8 cellular contexts compared by ENCODE assay signal in the genomic region with DNA sequence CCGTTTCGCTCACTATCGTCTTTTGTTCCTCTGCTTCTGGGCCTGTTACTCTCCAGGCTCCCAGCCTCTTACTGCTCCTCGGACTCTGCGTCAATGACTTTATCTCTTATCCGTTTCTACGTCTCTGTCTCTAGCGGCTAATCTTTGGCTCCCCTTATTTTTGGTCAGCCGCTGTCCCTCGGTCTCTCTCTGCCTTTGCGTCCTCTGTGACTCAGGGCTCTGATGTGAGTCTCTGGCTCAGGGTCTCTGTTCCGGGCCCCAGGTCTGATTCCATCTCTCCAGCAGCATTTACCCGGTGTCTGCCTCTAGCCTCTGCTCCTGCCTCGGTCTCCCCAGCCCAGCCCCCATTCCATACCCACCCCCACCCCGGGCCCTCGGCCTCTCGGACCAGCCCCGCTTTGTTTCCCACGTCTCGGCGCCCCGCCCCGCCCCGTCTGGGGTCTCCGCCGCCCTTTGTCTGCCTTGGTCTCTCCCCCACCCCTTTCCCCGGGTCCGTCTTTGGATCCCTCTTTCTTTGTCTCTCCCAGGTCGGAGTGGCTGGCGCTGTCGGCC. TPM values are rescaled to one million over a fixed set of nuclear protein-coding genes. Genes with fewer than 3 reads are reported as not detected.
DNase-seq lines count a peak whose midpoint lies in the region; ATAC-seq and TF ChIP-seq lines count a peak whose summit lies in the region.

No MANE protein-coding gene starts in this region.

- peak overlapping the region; percentile 90 for H3K14ac ChIP-seq in IMR-90 (replicated peaks; ENCODE audit: low read depth, low read length)

- H3K36me3 ChIP-seq in IMR-90 (ENCODE audit: control insufficient read depth, insufficient read depth, low read length) (peaks cover 12% of the 10 kb centered on the region; the same call in 1 of the 2 replicates), breast epithelium (no peaks in the 10 kb centered on the region), liver (ENCODE audit: control insufficient read depth in 4 of 4, insufficient read depth in 3 of 4, low read depth in 1 of 4, low read length in 3 of 4) (peaks cover 0 to 3% (median 1%) of the 10 kb centered on the region in 4 donors), tibial artery (peaks cover 0 to 17% (median 17%) of the 10 kb centered on the region in 3 donors)

- H3K4ac ChIP-seq in IMR-90 (ENCODE audit: low read depth, low read length), result peak overlapping the region; percentile 87

- peak overlapping the region; percentile 77 to 92 for H4K8ac ChIP-seq in IMR-90 (ENCODE audit: low read depth in 2 of 2, low read length in 2 of 2)

- H2BK20ac ChIP-seq in IMR-90 (ENCODE audit: low read depth, low read length), result no peak overlapping the region

- 0 out of 3 replicates have a peak overlapping the region, but pooled peaks have one; percentile 2 for H2BK15ac ChIP-seq in IMR-90 (ENCODE audit: low read depth, low read length)

- ATAC-seq in IMR-90 (ENCODE audit: low read depth), result peak; percentile 36

- H3K56ac ChIP-seq in IMR-90 (ENCODE audit: extremely low read depth, insufficient read depth, low read length), result peak overlapping the region; percentile 94

- in situ Hi-C loops in IMR-90 (cut with MboI; ENCODE audit: low sequenced_read_pairs), result no loop called here

- intact Hi-C loops in IMR-90 (cut with micrococcal nuclease), result loop anchor here (2.0 kb wide), 2 partner anchors 14 to 16 kb away; no protein-coding TSS in a partner anchor
- intact Hi-C loops in breast epithelium (cut with DNase I; ENCODE audit: low total_unique reads), result no loop called here
- intact Hi-C loops in tibial artery (cut with DNase I; ENCODE audit: low total_unique reads), result loop anchor here (2.0 kb wide), 1 partner anchor 16 kb away; no protein-coding TSS in a partner anchor

- peak; percentile 40 for DNase-seq in AG20443 (ENCODE audit: low spot score)
- DNase-seq in IMR-90, result peak; percentile 50
- DNase-seq in breast epithelium (ENCODE audit: low spot score in 2 of 2), result no peak
- no peak for DNase-seq in tibial artery
- no peak for DNase-seq in NCI-H2081 (lab: John Stamatoyannopoulos, UW)
- DNase-seq in NCI-H128 (lab: John Stamatoyannopoulos, UW; ENCODE audit: unreplicated experiment), result no peak
- DNase-seq in DMS153 (lab: John Stamatoyannopoulos, UW), result no peak

- peaks cover 0 to 50% of the 10 kb centered on the region in 2 experiments for H3K79me1 ChIP-seq in IMR-90 (ENCODE audit: low read depth in 1 of 2, low read length in 2 of 2)

- CTCF ChIA-PET in IMR-90 (lab: Yijun Ruan, JAX), result interaction anchor here (1.0 to 1.5 kb wide), 2 partner anchors 15 to 26 kb away, joined by 3 to 6 read pairs; no protein-coding TSS in a partner anchor

- H3K27ac ChIP-seq in IMR-90 (ENCODE audit: insufficient read depth, low read length), result peak overlapping the region; percentile 82
- peak overlapping the region; percentile 76 to 77 for H3K27ac ChIP-seq in breast epithelium
- H3K27ac ChIP-seq in liver (ENCODE audit: low read depth in 1 of 2, low read length in 2 of 2), result peak overlapping the region; percentile 51 to 78
- H3K27ac ChIP-seq in tibial artery, result peak overlapping the region; percentile 79 to 83

- 1% methylated on average over 19 of the region's 31 CpGs; no CpG with 5 or more reads in 1 of the 2 experiments for WGBS in IMR-90 (ENCODE audit: extremely low coverage in 2 of 2, insufficient read length in 1 of 2), 2 experiments
- 16% methylated on average over 31 of the region's 31 CpGs for WGBS in liver

- H2BK5ac ChIP-seq in IMR-90 (ENCODE audit: low read depth, low read length, poor library complexity, severe bottlenecking), result peak overlapping the region; percentile 81

- POLR2A ChIA-PET in IMR-90 (lab: Charles Lee; ENCODE audit: unreplicated experiment), result interaction anchor here (0.5 to 1.3 kb wide), 3 partner anchors 12 to 264 kb away, joined by 3 to 7 read pairs (median 3); a partner anchor contains a TSS

- TF ChIP-seq POLR2A in IMR-90 (IDR thresholded peaks at IDR 0.05; ENCODE audit: low read depth, low read length) (peak; percentile 58), breast epithelium (IDR thresholded peaks at IDR 0.05) (no peak)

- TF ChIP-seq CTCF in IMR-90 (conservative IDR thresholded peaks at IDR 0.05; ENCODE audit: low read depth, low read length) (no peak), breast epithelium (IDR thresholded peaks at IDR 0.05) (no peak), liver (IDR thresholded peaks at IDR 0.05; ENCODE audit: low read depth, low read length, missing input control) (no peak), tibial artery (IDR thresholded peaks at IDR 0.05) (no peak)

- H2AFZ ChIP-seq in IMR-90 (replicated peaks; ENCODE audit: low read length, poor library complexity), result peak overlapping the region; percentile 98

- H3K18ac ChIP-seq in IMR-90 (ENCODE audit: low read depth, low read length), result peak overlapping the region; percentile 55

- dilution Hi-C loops in IMR-90 (cut with HindIII; ENCODE audit: low sequenced_read_pairs, unreplicated experiment), result no loop called here

- H2AK5ac ChIP-seq in IMR-90 (ENCODE audit: low read depth, low read length), result peak overlapping the region; percentile 61

- H3K9ac ChIP-seq in IMR-90 (ENCODE audit: low read depth, low read length) (peak overlapping the region; percentile 93), liver (ENCODE audit: low read depth in 1 of 2, low read length in 2 of 2) (peak overlapping the region in 1 of 2 donors; percentile 16)

- H3K27me3 ChIP-seq in IMR-90 (ENCODE audit: control insufficient read depth, insufficient read depth, low read length) (no peaks in the 10 kb centered on the region), breast epithelium (no peaks in the 10 kb centered on the region), liver (ENCODE audit: control insufficient read depth in 4 of 4, insufficient read depth in 4 of 4, low read length in 3 of 4) (no peaks in the 10 kb centered on the region), tibial artery (no peaks in the 10 kb centered on the region)

- H3K9me3 ChIP-seq in IMR-90 (ENCODE audit: control insufficient read depth, insufficient read depth, low read length), result no peaks in the 10 kb centered on the region
- no peaks in the 10 kb centered on the region for H3K9me3 ChIP-seq in breast epithelium
- no peaks in the 10 kb centered on the region for H3K9me3 ChIP-seq in liver (ENCODE audit: control insufficient read depth in 4 of 4, low read length in 3 of 4)
- H3K9me3 ChIP-seq in tibial artery, result no peaks in the 10 kb centered on the region

- no peaks in the 10 kb centered on the region for H4K20me1 ChIP-seq in IMR-90 (ENCODE audit: insufficient read depth, low read length)

- BruUV-seq in IMR-90 (replicated peaks; lab: Mats Ljungman, UMichigan), result no TSS peak

- H3K4me3 ChIP-seq in IMR-90 (ENCODE audit: insufficient read depth, low read depth, low read length) (peak overlapping the region; percentile 95), breast epithelium (peak overlapping the region; percentile 72 to 93 (median 72)), liver (ENCODE audit: low read depth in 1 of 3, low read length in 3 of 3) (peak overlapping the region; percentile 54 to 96 (median 55)), tibial artery (peak overlapping the region; percentile 69 to 81)

- peak overlapping the region; percentile 9; the same call in 1 of the 2 replicates for H2BK120ac ChIP-seq in IMR-90 (ENCODE audit: low read depth, low read length)

- peak overlapping the region; percentile 79 for H4K91ac ChIP-seq in IMR-90 (ENCODE audit: insufficient read depth, low read depth, low read length)

- H3K4me2 ChIP-seq in IMR-90 (ENCODE audit: low read depth, low read length), result peak overlapping the region; percentile 96

- H3K9me1 ChIP-seq in IMR-90 (ENCODE audit: insufficient read depth, low read length), result no peaks in the 10 kb centered on the region

- peak overlapping the region; percentile 86 for H4K5ac ChIP-seq in IMR-90 (ENCODE audit: low read depth, low read length)

- TF ChIP-seq RAD21 in IMR-90 (IDR thresholded peaks at IDR 0.05; ENCODE audit: low read length) (no peak; the same call in 1 of the 2 replicates), liver (IDR thresholded peaks at IDR 0.05) (no peak)

- peak overlapping the region; percentile 94 for H3K23ac ChIP-seq in IMR-90 (ENCODE audit: low read depth, low read length)

- peak overlapping the region; percentile 94 for H2AK9ac ChIP-seq in IMR-90 (replicated peaks; ENCODE audit: low read depth, low read length, poor library complexity)

- H3K4me1 ChIP-seq in IMR-90 (ENCODE audit: control insufficient read depth, insufficient read depth, low read length) (peaks cover 7% of the 10 kb centered on the region), breast epithelium (peaks cover 0 to 9% of the 10 kb centered on the region in 2 donors), liver (ENCODE audit: control insufficient read depth in 4 of 4, insufficient read depth in 4 of 4, low read length in 3 of 4) (peaks cover 2 to 17% (median 11%) of the 10 kb centered on the region in 4 donors), tibial artery (peaks cover 0 to 22% (median 19%) of the 10 kb centered on the region in 4 donors)

RNA-seq across cellular contexts. Expression of a gene that starts 0.5 kb away (rescaled TPM):
- total RNA-seq in IMR-90 (2012; rRNA removed), result 6.6 and 6.9 TPM in 2 replicates
- 5.8 and 6.7 TPM in 2 replicates for polyA plus RNA-seq in IMR-90 (2012; rRNA removed)
- polyA plus RNA-seq in IMR-90 (2012; cell fraction: cytosol; rRNA removed), result 5.6 and 5.8 TPM in 2 replicates
- 5.3 and 10.5 TPM in 2 replicates for polyA plus RNA-seq in IMR-90 (2012; cell fraction: nucleus; rRNA removed; ENCODE audit: low replicate concordance)
- total RNA-seq in breast epithelium, result 1 to 10 TPM; 4.8 to 9.5 (median 6.2) TPM
- total RNA-seq in liver, result 1 to 10 TPM; 3.2 to 4.7 TPM
- 1 to 10 TPM; 2.3 to 3.0 TPM for polyA plus RNA-seq in liver

RNA-seq across cellular contexts. Expression of a gene that starts 12.3 kb away (rescaled TPM):
- not detected in 2 replicates for total RNA-seq in IMR-90 (2012; rRNA removed)
- polyA plus RNA-seq in IMR-90 (2012; rRNA removed), result 0.24 and 0.50 TPM in 2 replicates
- 0.12 and 0.27 TPM in 2 replicates for polyA plus RNA-seq in IMR-90 (2012; cell fraction: cytosol; rRNA removed)
- 0.46 and 0.60 TPM in 2 replicates for polyA plus RNA-seq in IMR-90 (2012; cell fraction: nucleus; rRNA removed; ENCODE audit: low replicate concordance)
- total RNA-seq in breast epithelium, result 1 to 10 TPM; 1.3 to 4.6 (median 2.7) TPM
- total RNA-seq in liver, result 1 to 10 TPM in 1 of 2 donors, under 1 TPM in 1; 0.42 to 1.0 TPM
- 1 to 10 TPM; 1.4 to 2.8 TPM for polyA plus RNA-seq in liver

RNA-seq across cellular contexts. Expression of a gene that starts 12.7 kb away (rescaled TPM):
- total RNA-seq in IMR-90 (2012; rRNA removed), result 5.2 and 5.8 TPM in 2 replicates
- polyA plus RNA-seq in IMR-90 (2012; rRNA removed), result 10.9 and 16.8 TPM in 2 replicates
- 13.4 and 37.4 TPM in 2 replicates for polyA plus RNA-seq in IMR-90 (2012; cell fraction: cytosol; rRNA removed)
- 19.9 and 62.3 TPM in 2 replicates for polyA plus RNA-seq in IMR-90 (2012; cell fraction: nucleus; rRNA removed; ENCODE audit: low replicate concordance)
- 10 to 100 TPM; 21.1 to 29.2 (median 22.2) TPM for total RNA-seq in breast epithelium
- 1 to 10 TPM; 2.6 to 8.0 TPM for total RNA-seq in liver
- 1 to 10 TPM; 5.2 to 5.3 TPM for polyA plus RNA-seq in liver

RNA-seq across cellular contexts. Expression of a gene that starts 20.1 kb away (rescaled TPM):
- total RNA-seq in IMR-90 (2012; rRNA removed) (not detected in 2 replicates), breast epithelium (not detected), liver (under 1 TPM in 1 of 2 donors, not detected in 1; 0.70 TPM)
- polyA plus RNA-seq in IMR-90 (2012; rRNA removed) (1.1 and 1.2 TPM in 2 replicates), liver (not detected)
- not detected in 2 replicates for polyA plus RNA-seq in IMR-90 (2012; cell fraction: cytosol; rRNA removed)
- not detected in 2 replicates for polyA plus RNA-seq in IMR-90 (2012; cell fraction: nucleus; rRNA removed; ENCODE audit: low replicate concordance)

RNA-seq across cellular contexts. Expression of a gene that starts 24.4 kb away (rescaled TPM):
- total RNA-seq in IMR-90 (2012; rRNA removed), result 8.1 and 8.4 TPM in 2 replicates
- polyA plus RNA-seq in IMR-90 (2012; rRNA removed), result 24.9 and 26.4 TPM in 2 replicates
- polyA plus RNA-seq in IMR-90 (2012; cell fraction: cytosol; rRNA removed), result 30.8 and 40.6 TPM in 2 replicates
- 41.1 and 73.5 TPM in 2 replicates for polyA plus RNA-seq in IMR-90 (2012; cell fraction: nucleus; rRNA removed; ENCODE audit: low replicate concordance)
- 10 to 100 TPM; 19.0 to 22.2 (median 21.0) TPM for total RNA-seq in breast epithelium
- total RNA-seq in liver, result 10 to 100 TPM; 16.1 to 16.5 TPM
- 1 to 10 TPM; 3.6 to 9.2 TPM for polyA plus RNA-seq in liver

Comparison
In these comparisons a context has a peak if more than half of its experiments do, and no peak if none do; other contexts are left out.
1. DNase-seq: peak in AG20443 (single experiment) and IMR-90 (single experiment); none in breast epithelium (0 of 2), tibial artery (0 of 2), NCI-H2081 (0 of 2), NCI-H128 (single experiment) and DMS153 (single experiment).
2. Peak in every context shown above with its lines, with median percentiles within 50 percentile points of each other: H3K27ac ChIP-seq and H3K4me3 ChIP-seq.